34 cellular contexts compared by ENCODE assay signal in the genomic region with DNA sequence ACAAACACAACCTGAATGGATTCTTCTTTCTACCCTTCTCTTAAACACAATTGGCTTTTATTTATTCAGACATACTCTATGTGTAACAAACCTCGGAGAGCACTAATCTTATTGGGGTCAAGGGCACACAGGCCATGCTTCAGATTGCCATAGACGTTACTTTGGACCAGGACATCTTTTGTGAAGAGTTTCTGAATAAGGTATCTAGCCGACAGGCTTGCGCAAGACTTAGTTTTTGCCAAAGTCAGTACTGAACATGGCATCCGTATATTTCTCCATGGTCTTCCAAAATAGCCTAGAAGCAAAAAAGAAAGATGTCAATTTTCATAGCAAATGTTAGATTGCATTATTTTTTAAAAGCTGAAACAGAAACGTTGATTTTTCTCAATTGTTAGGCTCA. TPM values are rescaled to one million over a fixed set of nuclear protein-coding genes. Genes with fewer than 3 reads are reported as not detected.
"Had no signal": no experiment of that assay in that cellular context is flagged by ENCODE, and none has a peak within 500 bp of the region (broad histone marks: within the 10 kb centered on the region; RNA-seq: fewer than 3 reads in every experiment).

No MANE protein-coding gene starts in this region.

- ATAC-seq: esophagus mucosa, gastrocnemius medialis, heart right ventricle, left cardiac atrium, left lung, left ventricle myocardium superior, lower lobe of right lung, mucosa of descending colon had no signal

- FAIRE-seq: endometrium, islet of Langerhans, keratinocyte had no signal

- H3K4me1 Mint-ChIP-seq: endodermal cell, mesothelial cell of epicardium, naive B cell had no signal

- H3K27me3 ChIP-seq: esophagus squamous epithelium, gastrocnemius medialis, left lung had no signal

- H3K4me1 ChIP-seq: esophagus squamous epithelium, gastrocnemius medialis, heart right ventricle, left lung, lower lobe of right lung had no signal

- DNase-seq: dermis blood vessel endothelial cell; dorsolateral prefrontal cortex; effector CD4-positive, alpha-beta T cell; effector memory CD4-positive, alpha-beta T cell; endodermal cell; erythroblast; esophagus squamous epithelium; foreskin fibroblast; foreskin melanocyte; gastrocnemius medialis; glutamatergic neuron; head of caudate nucleus; heart right ventricle; hippocampal formation; left cardiac atrium; left lung; left ventricle myocardium superior; lower lobe of right lung; mesenchymal stem cell; mucosa of descending colon; naive B cell had no signal

- H3K27ac Mint-ChIP-seq: endodermal cell, mesothelial cell of epicardium, naive B cell had no signal

- H3K27me3 Mint-ChIP-seq: naive B cell had no signal

- H3K27ac ChIP-seq: coronary artery, dorsolateral prefrontal cortex, epithelial cell of prostate, esophagus squamous epithelium, gastrocnemius medialis, heart right ventricle, left lung, lower lobe of right lung had no signal

- H3K4me3 Mint-ChIP-seq: endodermal cell, mesothelial cell of epicardium, naive B cell had no signal

- H3K36me3 ChIP-seq: esophagus squamous epithelium, gastrocnemius medialis, heart right ventricle, left lung, lower lobe of right lung had no signal

- H3K9me3 ChIP-seq: esophagus squamous epithelium, gastrocnemius medialis, heart right ventricle, left lung, lower lobe of right lung, mucosa of descending colon had no signal

- H3K4me3 ChIP-seq: coronary artery, dorsolateral prefrontal cortex, esophagus squamous epithelium, gastrocnemius medialis, heart right ventricle, left lung, lower lobe of right lung, mucosa of descending colon had no signal

- H3K36me3 Mint-ChIP-seq: mesothelial cell of epicardium, naive B cell had no signal

RNA-seq across cellular contexts. Expression of gene BEND2, which starts 49.8 kb away (rescaled TPM):
- total RNA-seq: dermis blood vessel endothelial cell, dorsolateral prefrontal cortex, endodermal cell, esophagus mucosa, esophagus squamous epithelium, glomerular endothelial cell, kidney epithelial cell, left lung, lower leg skin, lung microvascular endothelial cell, mesenteric fat pad, mesothelial cell of epicardium, mucosa of descending colon, myocyte had no signal
- polyA plus RNA-seq: keratinocyte had no signal
